1 cellular context compared by ENCODE assay signal in genomic region chr1:7688659-7689058, GRCh38.
A peak's percentile ranks its signal among the peaks of the same experiment; 100 is the strongest.
TF ChIP-seq lines count a peak whose summit lies in the region.

No MANE protein-coding gene starts in this region.

TF ChIP-seq in HepG2, 621 proteins besides CTCF, POLR2A, EP300 and RAD21 (continued from another document and continues in another):
- TF ChIP-seq ZNF788 (CRISPR knock-in tag; IDR thresholded peaks at IDR 0.05; ENCODE audit: borderline replicate concordance), result 0 out of 2 replicates have a peak, but pooled peaks have one; percentile 41
- no peak for TF ChIP-seq FOXM1 (CRISPR knock-in tag; IDR thresholded peaks at IDR 0.05)
- no peak for TF ChIP-seq TCF7L2 (IDR thresholded peaks at IDR 0.05; ENCODE audit: low read depth, low read length)
- TF ChIP-seq HIVEP1 (CRISPR knock-in tag; IDR thresholded peaks at IDR 0.05), result no peak
- peak in 1 of 2 experiments; percentile 49; a peak in 1 of 4 replicates for TF ChIP-seq KLF16 (CRISPR knock-in tag; IDR thresholded peaks at IDR 0.05)
- no peak for TF ChIP-seq LBX2 (CRISPR knock-in tag; IDR thresholded peaks at IDR 0.05; ENCODE audit: borderline replicate concordance)
- no peak for TF ChIP-seq ZNF121 (CRISPR knock-in tag; IDR thresholded peaks at IDR 0.05)
- TF ChIP-seq, protein P1, sequence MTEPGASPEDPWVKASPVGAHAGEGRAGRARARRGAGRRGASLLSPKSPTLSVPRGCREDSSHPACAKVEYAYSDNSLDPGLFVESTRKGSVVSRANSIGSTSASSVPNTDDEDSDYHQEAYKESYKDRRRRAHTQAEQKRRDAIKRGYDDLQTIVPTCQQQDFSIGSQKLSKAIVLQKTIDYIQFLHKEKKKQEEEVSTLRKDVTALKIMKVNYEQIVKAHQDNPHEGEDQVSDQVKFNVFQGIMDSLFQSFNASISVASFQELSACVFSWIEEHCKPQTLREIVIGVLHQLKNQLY (CRISPR knock-in tag; IDR thresholded peaks at IDR 0.05), result peak; percentile 66; the same call in 1 of the 2 replicates
- no peak for TF ChIP-seq ZC3H13 (CRISPR knock-in tag; IDR thresholded peaks at IDR 0.05)
- TF ChIP-seq TEF (CRISPR knock-in tag; IDR thresholded peaks at IDR 0.05), result no peak
- no peak for TF ChIP-seq ZSCAN20 (CRISPR knock-in tag; IDR thresholded peaks at IDR 0.05; ENCODE audit: borderline replicate concordance)
- TF ChIP-seq NFIC (IDR thresholded peaks at IDR 0.05; ENCODE audit: low read length), result no peak
- TF ChIP-seq ZNF607 (CRISPR knock-in tag; IDR thresholded peaks at IDR 0.05; ENCODE audit: borderline replicate concordance), result no peak
- no peak for TF ChIP-seq HNRNPL (IDR thresholded peaks at IDR 0.05; ENCODE audit: low read depth, low read length)
- TF ChIP-seq NCOA5 (CRISPR knock-in tag; IDR thresholded peaks at IDR 0.05), result no peak
- no peak for TF ChIP-seq SKI (IDR thresholded peaks at IDR 0.05; ENCODE audit: partially characterized antibody)
- TF ChIP-seq, protein P2, sequence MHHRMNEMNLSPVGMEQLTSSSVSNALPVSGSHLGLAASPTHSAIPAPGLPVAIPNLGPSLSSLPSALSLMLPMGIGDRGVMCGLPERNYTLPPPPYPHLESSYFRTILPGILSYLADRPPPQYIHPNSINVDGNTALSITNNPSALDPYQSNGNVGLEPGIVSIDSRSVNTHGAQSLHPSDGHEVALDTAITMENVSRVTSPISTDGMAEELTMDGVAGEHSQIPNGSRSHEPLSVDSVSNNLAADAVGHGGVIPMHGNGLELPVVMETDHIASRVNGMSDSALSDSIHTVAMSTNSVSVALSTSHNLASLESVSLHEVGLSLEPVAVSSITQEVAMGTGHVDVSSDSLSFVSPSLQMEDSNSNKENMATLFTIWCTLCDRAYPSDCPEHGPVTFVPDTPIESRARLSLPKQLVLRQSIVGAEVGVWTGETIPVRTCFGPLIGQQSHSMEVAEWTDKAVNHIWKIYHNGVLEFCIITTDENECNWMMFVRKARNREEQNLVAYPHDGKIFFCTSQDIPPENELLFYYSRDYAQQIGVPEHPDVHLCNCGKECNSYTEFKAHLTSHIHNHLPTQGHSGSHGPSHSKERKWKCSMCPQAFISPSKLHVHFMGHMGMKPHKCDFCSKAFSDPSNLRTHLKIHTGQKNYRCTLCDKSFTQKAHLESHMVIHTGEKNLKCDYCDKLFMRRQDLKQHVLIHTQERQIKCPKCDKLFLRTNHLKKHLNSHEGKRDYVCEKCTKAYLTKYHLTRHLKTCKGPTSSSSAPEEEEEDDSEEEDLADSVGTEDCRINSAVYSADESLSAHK (CRISPR knock-in tag; IDR thresholded peaks at IDR 0.05; ENCODE audit: borderline replicate concordance), result no peak
- no peak for TF ChIP-seq JARID2 (CRISPR knock-in tag; IDR thresholded peaks at IDR 0.05; ENCODE audit: insufficient replicate concordance)
- no peak for TF ChIP-seq PBX3 (CRISPR knock-in tag; IDR thresholded peaks at IDR 0.05; ENCODE audit: borderline replicate concordance)
- no peak for TF ChIP-seq SMC3 (IDR thresholded peaks at IDR 0.05; ENCODE audit: low read length)
- TF ChIP-seq RARA (CRISPR knock-in tag; IDR thresholded peaks at IDR 0.05), result peak; percentile 63
- no peak for TF ChIP-seq AGO2 (optimal IDR thresholded peaks at IDR 0.05; ENCODE audit: low read depth, low read length)
- TF ChIP-seq THRA (CRISPR knock-in tag; IDR thresholded peaks at IDR 0.05; ENCODE audit: borderline replicate concordance), result peak; percentile 57; the same call in 1 of the 2 replicates
- no peak for TF ChIP-seq ZNF256 (CRISPR knock-in tag; conservative IDR thresholded peaks at IDR 0.05)
- TF ChIP-seq ZNF737 (CRISPR knock-in tag; IDR thresholded peaks at IDR 0.05; ENCODE audit: borderline replicate concordance), result no peak
- TF ChIP-seq, protein P3, sequence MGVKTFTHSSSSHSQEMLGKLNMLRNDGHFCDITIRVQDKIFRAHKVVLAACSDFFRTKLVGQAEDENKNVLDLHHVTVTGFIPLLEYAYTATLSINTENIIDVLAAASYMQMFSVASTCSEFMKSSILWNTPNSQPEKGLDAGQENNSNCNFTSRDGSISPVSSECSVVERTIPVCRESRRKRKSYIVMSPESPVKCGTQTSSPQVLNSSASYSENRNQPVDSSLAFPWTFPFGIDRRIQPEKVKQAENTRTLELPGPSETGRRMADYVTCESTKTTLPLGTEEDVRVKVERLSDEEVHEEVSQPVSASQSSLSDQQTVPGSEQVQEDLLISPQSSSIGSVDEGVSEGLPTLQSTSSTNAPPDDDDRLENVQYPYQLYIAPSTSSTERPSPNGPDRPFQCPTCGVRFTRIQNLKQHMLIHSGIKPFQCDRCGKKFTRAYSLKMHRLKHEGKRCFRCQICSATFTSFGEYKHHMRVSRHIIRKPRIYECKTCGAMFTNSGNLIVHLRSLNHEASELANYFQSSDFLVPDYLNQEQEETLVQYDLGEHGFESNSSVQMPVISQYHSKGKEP (CRISPR knock-in tag; IDR thresholded peaks at IDR 0.05), result no peak
- peak; percentile 75 for TF ChIP-seq ZNF331 (CRISPR knock-in tag; IDR thresholded peaks at IDR 0.05)
- peak; percentile 92 for TF ChIP-seq CEBPG (CRISPR knock-in tag; IDR thresholded peaks at IDR 0.05)
- no peak for TF ChIP-seq SCMH1 (CRISPR knock-in tag; IDR thresholded peaks at IDR 0.05; ENCODE audit: borderline replicate concordance)
- no peak for TF ChIP-seq HOXA7 (CRISPR knock-in tag; IDR thresholded peaks at IDR 0.05)
- TF ChIP-seq, protein P4, sequence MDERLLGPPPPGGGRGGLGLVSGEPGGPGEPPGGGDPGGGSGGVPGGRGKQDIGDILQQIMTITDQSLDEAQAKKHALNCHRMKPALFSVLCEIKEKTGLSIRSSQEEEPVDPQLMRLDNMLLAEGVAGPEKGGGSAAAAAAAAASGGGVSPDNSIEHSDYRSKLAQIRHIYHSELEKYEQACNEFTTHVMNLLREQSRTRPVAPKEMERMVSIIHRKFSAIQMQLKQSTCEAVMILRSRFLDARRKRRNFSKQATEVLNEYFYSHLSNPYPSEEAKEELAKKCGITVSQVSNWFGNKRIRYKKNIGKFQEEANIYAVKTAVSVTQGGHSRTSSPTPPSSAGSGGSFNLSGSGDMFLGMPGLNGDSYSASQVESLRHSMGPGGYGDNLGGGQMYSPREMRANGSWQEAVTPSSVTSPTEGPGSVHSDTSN (CRISPR knock-in tag; IDR thresholded peaks at IDR 0.05), result no peak
- TF ChIP-seq ZNF850 (CRISPR knock-in tag; conservative IDR thresholded peaks at IDR 0.05), result no peak
- TF ChIP-seq TIGD3 (CRISPR knock-in tag; IDR thresholded peaks at IDR 0.05; ENCODE audit: borderline replicate concordance), result no peak
- TF ChIP-seq ZFYVE20 (CRISPR knock-in tag; IDR thresholded peaks at IDR 0.05; ENCODE audit: borderline replicate concordance, low read depth), result no peak
- no peak for TF ChIP-seq ZNF510 (CRISPR knock-in tag; IDR thresholded peaks at IDR 0.05; ENCODE audit: low read depth)
- TF ChIP-seq ZNF747 (CRISPR knock-in tag; IDR thresholded peaks at IDR 0.05; ENCODE audit: borderline replicate concordance), result no peak
- no peak for TF ChIP-seq ZNF260 (CRISPR knock-in tag; IDR thresholded peaks at IDR 0.05; ENCODE audit: borderline replicate concordance, low read depth)
- no peak for TF ChIP-seq MED13 (CRISPR knock-in tag; IDR thresholded peaks at IDR 0.05)
- TF ChIP-seq ELF4 (CRISPR knock-in tag; IDR thresholded peaks at IDR 0.05; ENCODE audit: borderline replicate concordance), result no peak
- TF ChIP-seq, protein P5, sequence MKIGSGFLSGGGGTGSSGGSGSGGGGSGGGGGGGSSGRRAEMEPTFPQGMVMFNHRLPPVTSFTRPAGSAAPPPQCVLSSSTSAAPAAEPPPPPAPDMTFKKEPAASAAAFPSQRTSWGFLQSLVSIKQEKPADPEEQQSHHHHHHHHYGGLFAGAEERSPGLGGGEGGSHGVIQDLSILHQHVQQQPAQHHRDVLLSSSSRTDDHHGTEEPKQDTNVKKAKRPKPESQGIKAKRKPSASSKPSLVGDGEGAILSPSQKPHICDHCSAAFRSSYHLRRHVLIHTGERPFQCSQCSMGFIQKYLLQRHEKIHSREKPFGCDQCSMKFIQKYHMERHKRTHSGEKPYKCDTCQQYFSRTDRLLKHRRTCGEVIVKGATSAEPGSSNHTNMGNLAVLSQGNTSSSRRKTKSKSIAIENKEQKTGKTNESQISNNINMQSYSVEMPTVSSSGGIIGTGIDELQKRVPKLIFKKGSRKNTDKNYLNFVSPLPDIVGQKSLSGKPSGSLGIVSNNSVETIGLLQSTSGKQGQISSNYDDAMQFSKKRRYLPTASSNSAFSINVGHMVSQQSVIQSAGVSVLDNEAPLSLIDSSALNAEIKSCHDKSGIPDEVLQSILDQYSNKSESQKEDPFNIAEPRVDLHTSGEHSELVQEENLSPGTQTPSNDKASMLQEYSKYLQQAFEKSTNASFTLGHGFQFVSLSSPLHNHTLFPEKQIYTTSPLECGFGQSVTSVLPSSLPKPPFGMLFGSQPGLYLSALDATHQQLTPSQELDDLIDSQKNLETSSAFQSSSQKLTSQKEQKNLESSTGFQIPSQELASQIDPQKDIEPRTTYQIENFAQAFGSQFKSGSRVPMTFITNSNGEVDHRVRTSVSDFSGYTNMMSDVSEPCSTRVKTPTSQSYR (CRISPR knock-in tag; IDR thresholded peaks at IDR 0.05; ENCODE audit: borderline replicate concordance), result peak; percentile 29; the same call in 1 of the 2 replicates
- no peak for TF ChIP-seq ZNF3 (CRISPR knock-in tag; IDR thresholded peaks at IDR 0.05)
- peak; percentile 46; the same call in 1 of the 2 replicates for TF ChIP-seq NCOA2 (CRISPR knock-in tag; IDR thresholded peaks at IDR 0.05)
- peak; percentile 39; the same call in 1 of the 2 replicates for TF ChIP-seq BCL6 (CRISPR knock-in tag; IDR thresholded peaks at IDR 0.05)
- peak; percentile 95 for TF ChIP-seq SOX5 (CRISPR knock-in tag; IDR thresholded peaks at IDR 0.05; ENCODE audit: borderline replicate concordance)
- TF ChIP-seq CBX5 (CRISPR knock-in tag; IDR thresholded peaks at IDR 0.05; ENCODE audit: borderline replicate concordance), result no peak
- TF ChIP-seq ZBTB10 (CRISPR knock-in tag; IDR thresholded peaks at IDR 0.05; ENCODE audit: borderline replicate concordance), result no peak
- no peak for TF ChIP-seq MEF2D (CRISPR knock-in tag; IDR thresholded peaks at IDR 0.05)
- TF ChIP-seq, protein P6, sequence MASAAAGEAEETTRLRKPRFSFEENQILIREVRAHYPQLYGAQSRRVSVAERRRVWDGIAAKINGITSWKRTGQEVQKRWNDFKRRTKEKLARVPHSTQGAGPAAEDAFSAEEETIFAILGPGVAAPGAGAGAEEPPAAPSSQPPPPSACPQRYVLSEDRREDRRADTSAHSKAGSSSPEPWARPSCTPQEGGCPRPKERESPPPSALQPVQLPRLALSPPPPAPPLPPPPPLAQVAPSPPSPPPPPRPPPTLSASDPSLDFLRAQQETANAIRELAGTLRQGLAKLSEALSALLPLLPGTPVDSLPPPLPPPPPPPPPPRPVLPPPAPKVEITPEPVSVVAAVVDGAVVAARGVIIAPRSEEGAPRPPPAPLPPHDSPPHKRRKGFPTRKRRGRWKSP (CRISPR knock-in tag; IDR thresholded peaks at IDR 0.05), result 0 out of 2 replicates have a peak, but pooled peaks have one; percentile 30
- TF ChIP-seq ZNF891 (CRISPR knock-in tag; IDR thresholded peaks at IDR 0.05), result no peak
- no peak for TF ChIP-seq XBP1 (CRISPR knock-in tag; IDR thresholded peaks at IDR 0.05)
